In the genomic region with DNA sequence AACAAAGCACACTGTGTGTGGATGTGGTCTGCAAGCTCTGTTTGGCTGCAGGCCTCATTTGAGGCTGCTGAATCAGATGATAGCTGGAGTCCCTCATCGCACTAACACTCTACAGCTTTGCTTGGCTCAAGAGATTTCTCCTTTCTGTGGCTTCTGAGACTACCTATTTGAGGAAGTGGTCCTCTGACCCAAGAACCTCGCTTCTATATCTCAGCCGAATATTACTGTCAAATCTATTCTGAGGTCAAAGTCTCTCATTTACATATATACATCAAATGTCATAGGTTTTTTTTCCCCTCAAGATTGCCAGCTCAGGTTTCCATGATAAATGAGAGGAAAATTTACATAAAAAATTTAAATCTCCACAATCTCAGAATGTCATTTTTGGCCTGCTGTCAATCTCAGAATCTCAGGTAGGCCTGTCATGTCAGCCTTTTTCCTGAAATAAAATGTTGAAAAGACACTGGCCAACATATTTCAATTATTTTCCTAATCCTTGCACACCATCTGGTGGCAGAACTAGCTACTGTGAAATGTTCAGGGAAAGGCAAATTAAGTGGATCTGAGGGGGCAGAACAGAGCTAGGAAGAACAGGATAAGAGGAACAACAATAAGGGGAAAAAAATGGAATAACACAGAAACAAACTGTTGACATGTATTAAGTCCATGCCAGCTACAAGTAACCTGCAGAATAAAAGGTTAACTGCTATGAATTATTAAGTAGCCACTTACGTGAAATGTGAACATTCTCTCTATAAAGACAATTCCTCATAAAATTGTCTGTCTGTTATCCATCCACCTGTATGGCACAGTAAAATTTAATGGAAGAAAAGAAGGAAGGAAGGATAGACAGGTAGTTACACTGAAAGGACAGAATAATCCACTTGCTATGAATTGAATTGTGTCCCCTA, we compare ENCODE assay signal across 1 cellular context.
TF ChIP-seq lines count a peak whose summit lies in the region.

No MANE protein-coding gene starts in this region.

TF ChIP-seq in HepG2, 621 proteins besides CTCF, POLR2A, EP300 and RAD21 (continued from another document):
- TF ChIP-seq, protein P1, sequence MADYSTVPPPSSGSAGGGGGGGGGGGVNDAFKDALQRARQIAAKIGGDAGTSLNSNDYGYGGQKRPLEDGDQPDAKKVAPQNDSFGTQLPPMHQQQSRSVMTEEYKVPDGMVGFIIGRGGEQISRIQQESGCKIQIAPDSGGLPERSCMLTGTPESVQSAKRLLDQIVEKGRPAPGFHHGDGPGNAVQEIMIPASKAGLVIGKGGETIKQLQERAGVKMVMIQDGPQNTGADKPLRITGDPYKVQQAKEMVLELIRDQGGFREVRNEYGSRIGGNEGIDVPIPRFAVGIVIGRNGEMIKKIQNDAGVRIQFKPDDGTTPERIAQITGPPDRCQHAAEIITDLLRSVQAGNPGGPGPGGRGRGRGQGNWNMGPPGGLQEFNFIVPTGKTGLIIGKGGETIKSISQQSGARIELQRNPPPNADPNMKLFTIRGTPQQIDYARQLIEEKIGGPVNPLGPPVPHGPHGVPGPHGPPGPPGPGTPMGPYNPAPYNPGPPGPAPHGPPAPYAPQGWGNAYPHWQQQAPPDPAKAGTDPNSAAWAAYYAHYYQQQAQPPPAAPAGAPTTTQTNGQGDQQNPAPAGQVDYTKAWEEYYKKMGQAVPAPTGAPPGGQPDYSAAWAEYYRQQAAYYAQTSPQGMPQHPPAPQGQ (CRISPR knock-in tag; IDR thresholded peaks at IDR 0.05; ENCODE audit: borderline replicate concordance), result no peak
- no peak for TF ChIP-seq ZNF317 (CRISPR knock-in tag; IDR thresholded peaks at IDR 0.05)
- no peak for TF ChIP-seq ZFYVE20 (CRISPR knock-in tag; IDR thresholded peaks at IDR 0.05; ENCODE audit: borderline replicate concordance, low read depth)
- no peak for TF ChIP-seq TCF7 (IDR thresholded peaks at IDR 0.05; ENCODE audit: low read depth)
- TF ChIP-seq ATF7-NPFF (CRISPR knock-in tag; IDR thresholded peaks at IDR 0.05; ENCODE audit: low read depth), result no peak
- TF ChIP-seq, protein P2, sequence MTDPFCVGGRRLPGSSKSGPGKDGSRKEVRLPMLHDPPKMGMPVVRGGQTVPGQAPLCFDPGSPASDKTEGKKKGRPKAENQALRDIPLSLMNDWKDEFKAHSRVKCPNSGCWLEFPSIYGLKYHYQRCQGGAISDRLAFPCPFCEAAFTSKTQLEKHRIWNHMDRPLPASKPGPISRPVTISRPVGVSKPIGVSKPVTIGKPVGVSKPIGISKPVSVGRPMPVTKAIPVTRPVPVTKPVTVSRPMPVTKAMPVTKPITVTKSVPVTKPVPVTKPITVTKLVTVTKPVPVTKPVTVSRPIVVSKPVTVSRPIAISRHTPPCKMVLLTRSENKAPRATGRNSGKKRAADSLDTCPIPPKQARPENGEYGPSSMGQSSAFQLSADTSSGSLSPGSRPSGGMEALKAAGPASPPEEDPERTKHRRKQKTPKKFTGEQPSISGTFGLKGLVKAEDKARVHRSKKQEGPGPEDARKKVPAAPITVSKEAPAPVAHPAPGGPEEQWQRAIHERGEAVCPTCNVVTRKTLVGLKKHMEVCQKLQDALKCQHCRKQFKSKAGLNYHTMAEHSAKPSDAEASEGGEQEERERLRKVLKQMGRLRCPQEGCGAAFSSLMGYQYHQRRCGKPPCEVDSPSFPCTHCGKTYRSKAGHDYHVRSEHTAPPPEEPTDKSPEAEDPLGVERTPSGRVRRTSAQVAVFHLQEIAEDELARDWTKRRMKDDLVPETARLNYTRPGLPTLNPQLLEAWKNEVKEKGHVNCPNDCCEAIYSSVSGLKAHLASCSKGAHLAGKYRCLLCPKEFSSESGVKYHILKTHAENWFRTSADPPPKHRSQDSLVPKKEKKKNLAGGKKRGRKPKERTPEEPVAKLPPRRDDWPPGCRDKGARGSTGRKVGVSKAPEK (CRISPR knock-in tag; IDR thresholded peaks at IDR 0.05; ENCODE audit: borderline replicate concordance), result no peak
- no peak for TF ChIP-seq SP1 (IDR thresholded peaks at IDR 0.05)
- TF ChIP-seq SP1 (CRISPR knock-in tag; IDR thresholded peaks at IDR 0.05), result no peak
- TF ChIP-seq SMC3 (IDR thresholded peaks at IDR 0.05; ENCODE audit: low read length), result peak; percentile 91
